10 cellular contexts compared by ENCODE assay signal in the genomic region with DNA sequence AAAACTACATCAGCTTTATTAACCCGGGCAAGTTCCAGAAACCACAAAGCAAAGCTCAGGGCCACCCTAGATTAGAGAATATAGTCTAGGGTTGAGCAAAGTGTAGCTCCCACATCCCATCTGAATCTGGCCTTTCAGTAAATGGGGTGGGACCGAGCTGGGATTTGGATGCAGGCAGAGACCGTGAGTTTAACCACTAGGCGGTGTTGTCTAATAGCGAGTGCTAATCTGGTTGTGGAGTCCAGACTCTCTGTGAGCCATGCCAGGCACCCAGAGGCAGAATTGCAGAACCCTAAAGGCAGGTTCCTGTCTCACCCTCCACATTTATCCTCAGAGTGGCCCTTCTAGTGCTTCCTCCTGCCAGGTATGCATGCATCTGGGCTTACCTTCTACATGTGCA.
DNase-seq lines count a peak whose midpoint lies in the region; ATAC-seq and TF ChIP-seq lines count a peak whose summit lies in the region.
"Had no signal": no experiment of that assay in that cellular context is flagged by ENCODE, and none has a peak within 500 bp of the region (broad histone marks: within the 10 kb centered on the region; RNA-seq: fewer than 3 reads in every experiment).

No MANE protein-coding gene starts in this region.

- TF ChIP-seq CTCF in GM10248 (IDR thresholded peaks at IDR 0.05; ENCODE audit: control extremely low read depth, extremely low read depth, low read depth, missing control alignments) (peak; percentile 18), PC-9 (conservative IDR thresholded peaks at IDR 0.05) (peak; percentile 63)

- H3K4me1 ChIP-seq in PC-9 (replicated peaks; ENCODE audit: insufficient read depth): no peaks in the 10 kb centered on the region
- H3K4me1 ChIP-seq: SJSA1 had no signal

- BruUV-seq in PC-9 (replicated peaks; lab: Mats Ljungman, UMichigan): no TSS peak

- no peaks in the 10 kb centered on the region for H3K9me2 ChIP-seq in PC-9 (ENCODE audit: insufficient read depth)

- H3F3A ChIP-seq in PC-9 (ENCODE audit: insufficient read depth, low read depth): no peaks in the 10 kb centered on the region

- H3K4me2 ChIP-seq in PC-9: no peak overlapping the region

- peak; percentile 64 for ATAC-seq in HG02610 (IDR thresholded peaks at IDR 0.05; ENCODE audit: unreplicated experiment)
- ATAC-seq in GM21526 (IDR thresholded peaks at IDR 0.05; ENCODE audit: low FRiP score, unreplicated experiment): no peak
- ATAC-seq in GM19023 (IDR thresholded peaks at IDR 0.05; ENCODE audit: unreplicated experiment): no peak

- intact Hi-C loops in PC-9 (cut with micrococcal nuclease; ENCODE audit: unreplicated experiment): no loop called here

- no peaks in the 10 kb centered on the region for H3K36me3 ChIP-seq in PC-9 (ENCODE audit: low read depth)
- H3K36me3 ChIP-seq: SJSA1 had no signal

- peaks cover 40% of the 10 kb centered on the region for H3K27me3 ChIP-seq in PC-9 (ENCODE audit: insufficient read depth, low read depth)
- H3K27me3 ChIP-seq: SJSA1 had no signal

- H2AFZ ChIP-seq in PC-9: no peak overlapping the region

- POLR2A ChIA-PET in GM10248 (lab: Yijun Ruan, JAX) (no interaction called here), PC-9 (lab: Charles Lee; ENCODE audit: unreplicated experiment) (no interaction called here)

- peak; percentile 22 for DNase-seq in GM10248 (ENCODE audit: extremely low spot score)
- DNase-seq in PC-9: peak in 1 of 2 experiments; percentile 3
- DNase-seq in hepatic stellate cell (ENCODE audit: low spot score): peak; percentile 50
- DNase-seq in T-helper 1 cell: no peak
- no peak for DNase-seq in glomerular visceral epithelial cell (ENCODE audit: extremely low spot score)
- DNase-seq: left cardiac atrium had no signal

- H3K9me3 ChIP-seq in PC-9 (ENCODE audit: insufficient read depth, low read depth): no peaks in the 10 kb centered on the region
- H3K9me3 ChIP-seq: SJSA1 had no signal

- H4K20me1 ChIP-seq in PC-9 (ENCODE audit: insufficient read depth): no peaks in the 10 kb centered on the region

- H3K4me3 ChIP-seq in PC-9: no peak overlapping the region
- H3K4me3 ChIP-seq: SJSA1 had no signal

- no peaks in the 10 kb centered on the region for H3K79me2 ChIP-seq in PC-9 (ENCODE audit: low read depth)

- CTCF ChIA-PET in GM10248 (lab: Yijun Ruan, JAX) (interaction anchor here (0.8 to 1.4 kb wide), 3 partner anchors 10 to 17 kb away, joined by 3 read pairs; no protein-coding TSS in a partner anchor), PC-9 (lab: Charles Lee) (no interaction called here)

- no peak overlapping the region for H3K27ac ChIP-seq in PC-9
- H3K27ac ChIP-seq: SJSA1 had no signal

Comparison
In these comparisons a context has a peak if more than half of its experiments do, and no peak if none do; other contexts are left out.
1. DNase-seq: peak in GM10248 (single experiment) and hepatic stellate cell (single experiment); none in T-helper 1 cell (0 of 5) and glomerular visceral epithelial cell (single experiment).